Comparison of ENCODE assay signal across 23 cellular contexts in the genomic region with DNA sequence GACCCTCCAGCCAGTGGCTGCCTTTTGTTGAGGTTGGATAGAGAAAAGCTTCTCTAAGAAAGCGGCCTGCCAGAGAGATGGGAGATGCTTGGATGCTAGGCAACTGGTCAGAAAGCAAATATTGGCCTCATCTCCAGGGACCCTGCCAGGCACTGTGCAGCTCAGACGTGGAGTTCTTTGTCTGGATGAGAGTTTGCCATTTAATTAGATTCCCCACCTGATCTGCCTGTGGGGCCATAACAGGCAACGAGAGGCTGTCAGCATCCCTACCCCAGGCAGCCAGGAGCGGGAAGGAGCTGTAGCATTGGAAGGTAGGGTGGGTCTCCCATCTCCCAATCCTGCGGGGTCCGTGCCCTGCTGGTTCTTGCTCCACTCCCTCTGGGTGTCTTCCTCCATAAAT. TPM values are rescaled to one million over a fixed set of nuclear protein-coding genes. Genes with fewer than 3 reads are reported as not detected.
DNase-seq lines count a peak whose midpoint lies in the region.
"Had no signal": no experiment of that assay in that cellular context is flagged by ENCODE, and none has a peak within 500 bp of the region (broad histone marks: within the 10 kb centered on the region; RNA-seq: fewer than 3 reads in every experiment).

No MANE protein-coding gene starts in this region.

- DNase-seq in NCI-H748 (lab: John Stamatoyannopoulos, UW; ENCODE audit: unreplicated experiment) (peak; percentile 54), NCI-H748 treated with DMSO at 0.1 percent for 48 hours (lab: John Stamatoyannopoulos, UW) (no peak), NCI-H1092 treated with DMSO at 0.1 percent for 48 hours (lab: John Stamatoyannopoulos, UW) (peak; percentile 46), SK-N-DZ (ENCODE audit: low spot score) (peak; percentile 82), neuronal stem cell (ENCODE audit: low spot score) (peak; percentile 6), MV-4-11 (lab: John Stamatoyannopoulos, UW) (no peak), cortex of kidney (lab: John Stamatoyannopoulos, UW) (no peak), cardiac septum (ENCODE audit: low spot score) (no peak)
- DNase-seq: CD4-positive, alpha-beta T cell; COR-L47; DND-41; KG1; NCI-H1436; NCI-H2029; NCI-H2171; NCI-H446 treated with DMSO at 0.1 percent for 48 hours; NCI-H774; PC-3; SHP77 treated with DMSO at 0.1 percent for 48 hours; T-cell had no signal

- no peak overlapping the region for H3K14ac ChIP-seq in neuronal stem cell (ENCODE audit: low read length)

- no peak overlapping the region for H3K23ac ChIP-seq in neuronal stem cell (ENCODE audit: low read depth, low read length, poor library complexity)

- H2BK120ac ChIP-seq in neuronal stem cell (ENCODE audit: low read depth, low read length) = no peak overlapping the region

- H3K9me3 ChIP-seq in neuronal stem cell (replicated peaks in 1 of 2; ENCODE audit: control insufficient read depth in 2 of 2, insufficient read depth in 1 of 2, low read depth in 1 of 2, low read length in 2 of 2) = no peaks in the 10 kb centered on the region

- no CpG with 5 or more reads among the region's 6 CpGs for WGBS in neuronal stem cell (ENCODE audit: extremely low coverage in 2 of 2, insufficient read length in 2 of 2, insufficient replicate concordance in 1 of 2), 2 donors

- H2BK15ac ChIP-seq in neuronal stem cell (ENCODE audit: low read length) = no peak overlapping the region

- peaks cover 0 to 3% of the 10 kb centered on the region in 2 donors for H3K4me1 ChIP-seq in neuronal stem cell (ENCODE audit: control insufficient read depth in 2 of 2, insufficient read depth in 1 of 2, low read depth in 1 of 2, low read length in 2 of 2)

- no peak overlapping the region for H3K4me2 ChIP-seq in neuronal stem cell (ENCODE audit: insufficient read depth, low read length, poor library complexity, severe bottlenecking)

- no peak overlapping the region for H4K91ac ChIP-seq in neuronal stem cell (ENCODE audit: low read depth, low read length, poor library complexity)

- no peaks in the 10 kb centered on the region for H3K79me1 ChIP-seq in neuronal stem cell (ENCODE audit: low read depth, low read length)

- no peak overlapping the region for H3K18ac ChIP-seq in neuronal stem cell (ENCODE audit: low read length)

- H3K36me3 ChIP-seq in neuronal stem cell (replicated peaks in 1 of 2; ENCODE audit: control insufficient read depth in 2 of 2, insufficient read depth in 2 of 2, low read length in 2 of 2) = no peaks in the 10 kb centered on the region

- no peak overlapping the region for H2AK5ac ChIP-seq in neuronal stem cell (ENCODE audit: low read depth, low read length)

- no peak overlapping the region for H3K9ac ChIP-seq in neuronal stem cell (ENCODE audit: low read depth, low read length, poor library complexity)

- H2AFZ ChIP-seq in neuronal stem cell (ENCODE audit: low read length) = no peak overlapping the region

- no peaks in the 10 kb centered on the region for H3K27me3 ChIP-seq in neuronal stem cell (ENCODE audit: control insufficient read depth in 3 of 3, insufficient read depth in 3 of 3, low read depth in 1 of 3, low read length in 3 of 3)

- intact Hi-C loops in cardiac septum (cut with DNase I) = no loop called here

- no peak overlapping the region for H2BK5ac ChIP-seq in neuronal stem cell (ENCODE audit: low read length)

- H2BK12ac ChIP-seq in neuronal stem cell (ENCODE audit: low read length) = no peak overlapping the region

- no peak overlapping the region for H3K27ac ChIP-seq in neuronal stem cell (replicated peaks; ENCODE audit: low read length)

- H4K8ac ChIP-seq in neuronal stem cell (ENCODE audit: low read depth, low read length) = no peak overlapping the region

- no peak overlapping the region for H3K4me3 ChIP-seq in neuronal stem cell (ENCODE audit: low read length in 2 of 2)
- H3K4me3 ChIP-seq: GM12878 had no signal

- H3K4ac ChIP-seq in neuronal stem cell (ENCODE audit: low read length) = no peak overlapping the region

RNA-seq across cellular contexts. Expression of a gene that starts 52.7 kb away (rescaled TPM):
- 8.2 and 11.6 TPM in 2 replicates for polyA plus RNA-seq in SK-N-DZ (2014; cell fraction: cytosol; rRNA removed)
- polyA plus RNA-seq in SK-N-DZ (2014; cell fraction: nucleus; rRNA removed) = 3.3 and 4.0 TPM in 2 replicates
- 0.71 TPM for polyA plus RNA-seq in neuronal stem cell (2013, experiment 1 of 2)
- polyA plus RNA-seq in neuronal stem cell (2013, experiment 2 of 2) = 0.84 TPM
- total RNA-seq in cardiac septum = not detected
- total RNA-seq: CD4-positive, alpha-beta T cell; GM12878; H4; RPMI7951; T-cell had no signal
- polyA plus RNA-seq: GM12878 had no signal

Comparison
In these comparisons a context has a peak if more than half of its experiments do, and no peak if none do; other contexts are left out.
1. DNase-seq: peak in NCI-H748 (single experiment), NCI-H1092 treated with DMSO at 0.1 percent for 48 hours (single experiment), SK-N-DZ (single experiment) and neuronal stem cell (single experiment); none in NCI-H748 treated with DMSO at 0.1 percent for 48 hours (single experiment), MV-4-11 (single experiment), cortex of kidney (single experiment) and cardiac septum (single experiment).